8 cellular contexts compared by ENCODE assay signal in genomic region chr1:228463559-228464455, GRCh38. TPM values are rescaled to one million over a fixed set of nuclear protein-coding genes. Genes with fewer than 3 reads are reported as not detected.
DNase-seq lines count a peak whose midpoint lies in the region; ATAC-seq and TF ChIP-seq lines count a peak whose summit lies in the region.

No MANE protein-coding gene starts in this region.

- CTCF ChIA-PET in MCF 10A (lab: Yijun Ruan, JAX) = interaction anchor here (0.6 to 1.8 kb wide), 7 partner anchors 9 to 294 kb away, joined by 3 to 11 read pairs (median 3); no protein-coding TSS in a partner anchor

- DNase-seq in BE2C (peak; percentile 69), SKM-1 treated with dmso at 0.1 percent for 144 hours (lab: John Stamatoyannopoulos, UW; ENCODE audit: unreplicated experiment) (peak; percentile 55), MCF 10A (ENCODE audit: unreplicated experiment) (peak; percentile 29), memory B cell (ENCODE audit: low spot score in 2 of 2) (peak in 1 of 2 donors; percentile 16), type B pancreatic cell (ENCODE audit: extremely low spot score, unreplicated experiment) (no peak), epidermal melanocyte (ENCODE audit: insufficient read length, low spot score) (no peak)

- H3K27me3 Mint-ChIP-seq in MCF 10A (ENCODE audit: insufficient read depth, unreplicated experiment) (peaks cover 48% of the 10 kb centered on the region), memory B cell (peaks cover 28% of the 10 kb centered on the region), type B pancreatic cell (peaks cover 69% of the 10 kb centered on the region)

- H3K4me3 Mint-ChIP-seq in MCF 10A (ENCODE audit: unreplicated experiment) = peak overlapping the region; percentile 31
- peak overlapping the region; percentile 84 for H3K4me3 Mint-ChIP-seq in memory B cell
- peak overlapping the region; percentile 94 for H3K4me3 Mint-ChIP-seq in type B pancreatic cell

- no peaks in the 10 kb centered on the region for H3K9me3 ChIP-seq in BE2C

- POLR2A ChIA-PET in MCF 10A (lab: Yijun Ruan, JAX) = interaction anchor here (0.5 to 1.2 kb wide), 4 partner anchors 12 to 886 kb away, joined by 3 to 6 read pairs (median 5); partner anchors contain the start of gene TRIM11

- H3K4me1 ChIP-seq in BE2C = no peaks in the 10 kb centered on the region

- H3K27me3 ChIP-seq in BE2C = no peaks in the 10 kb centered on the region

- no peaks in the 10 kb centered on the region for H3K36me3 ChIP-seq in BE2C

- TF ChIP-seq CTCF in BE2C (IDR thresholded peaks at IDR 0.05; ENCODE audit: low read depth, low read length) = peak; percentile 42
- TF ChIP-seq CTCF in MCF 10A (IDR thresholded peaks at IDR 0.05; ENCODE audit: unreplicated experiment) = no peak
- peak; percentile 52 for TF ChIP-seq CTCF in type B pancreatic cell (conservative IDR thresholded peaks at IDR 0.05)

- ATAC-seq in HG03378 (IDR thresholded peaks at IDR 0.05; ENCODE audit: unreplicated experiment) (peak; percentile 35), memory B cell (ENCODE audit: low read depth) (peak; percentile 42)

- in situ Hi-C loops in GM18951 (cut with MboI; ENCODE audit: low sequenced_read_pairs, unreplicated experiment) = no loop called here

- intact Hi-C loops in MCF 10A (cut with micrococcal nuclease) = no loop called here

- H3K36me3 Mint-ChIP-seq in MCF 10A (ENCODE audit: insufficient read depth, unreplicated experiment) (peaks cover 7% of the 10 kb centered on the region), memory B cell (peaks cover 2% of the 10 kb centered on the region), type B pancreatic cell (no peaks in the 10 kb centered on the region)

- peaks cover 5% of the 10 kb centered on the region for H3K4me1 Mint-ChIP-seq in MCF 10A (ENCODE audit: insufficient read depth, unreplicated experiment)
- peaks cover 17% of the 10 kb centered on the region for H3K4me1 Mint-ChIP-seq in memory B cell
- peaks cover 22% of the 10 kb centered on the region for H3K4me1 Mint-ChIP-seq in type B pancreatic cell (ENCODE audit: unreplicated experiment)

- peak; percentile 29 for TF ChIP-seq POLR2A in GM18951 (IDR thresholded peaks at IDR 0.05; ENCODE audit: extremely low read depth, insufficient read depth, insufficient read length)

- peak overlapping the region; percentile 88 for H3K4me3 ChIP-seq in BE2C (ENCODE audit: low read depth, low read length)

- H3K9me3 Mint-ChIP-seq in MCF 10A (ENCODE audit: unreplicated experiment) (no peaks in the 10 kb centered on the region), memory B cell (no peaks in the 10 kb centered on the region), type B pancreatic cell (no peaks in the 10 kb centered on the region)

- H3K27ac Mint-ChIP-seq in MCF 10A (ENCODE audit: low read depth, unreplicated experiment) (no peak overlapping the region), memory B cell (no peak overlapping the region), type B pancreatic cell (peak overlapping the region; percentile 79)

- no TSS peak for BruUV-seq in MCF 10A (replicated peaks; lab: Mats Ljungman, UMichigan)

RNA-seq across cellular contexts. Expression of gene RNF187, which starts 23.4 kb away (rescaled TPM):
- 649 TPM for polyA plus RNA-seq in BE2C (2012; ENCODE audit: insufficient read depth, insufficient read length, low read depth)
- total RNA-seq in MCF 10A (2022) (167 and 244 TPM in 2 replicates), type B pancreatic cell (ENCODE audit: low replicate concordance) (108 and 117 TPM in 2 replicates)

RNA-seq across cellular contexts. Expression of gene TRIM17, which starts 47.1 kb away (rescaled TPM):
- polyA plus RNA-seq in BE2C (2012; ENCODE audit: insufficient read depth, insufficient read length, low read depth) = 2.7 TPM
- not detected in 2 replicates for total RNA-seq in MCF 10A (2022)
- total RNA-seq in type B pancreatic cell (ENCODE audit: low replicate concordance) = 7.8 and 9.4 TPM in 2 replicates

RNA-seq across cellular contexts. Expression of gene TRIM11, which starts 57.2 kb away (rescaled TPM):
- 76.0 TPM for polyA plus RNA-seq in BE2C (2012; ENCODE audit: insufficient read depth, insufficient read length, low read depth)
- total RNA-seq in MCF 10A (2022) (56.5 and 60.3 TPM in 2 replicates), type B pancreatic cell (ENCODE audit: low replicate concordance) (33.6 and 38.0 TPM in 2 replicates)

Comparison
In these comparisons a context has a peak if more than half of its experiments do, and no peak if none do; other contexts are left out.
1. DNase-seq: peak in BE2C (single experiment), SKM-1 treated with dmso at 0.1 percent for 144 hours (single experiment) and MCF 10A (single experiment); none in type B pancreatic cell (single experiment) and epidermal melanocyte (single experiment).
2. H3K4me3 Mint-ChIP-seq: peak in every context shown above with its lines; median percentile 94 in type B pancreatic cell; 84 in memory B cell; 31 in MCF 10A.